ENCODE assay signal across 1 cellular context in the genomic region with DNA sequence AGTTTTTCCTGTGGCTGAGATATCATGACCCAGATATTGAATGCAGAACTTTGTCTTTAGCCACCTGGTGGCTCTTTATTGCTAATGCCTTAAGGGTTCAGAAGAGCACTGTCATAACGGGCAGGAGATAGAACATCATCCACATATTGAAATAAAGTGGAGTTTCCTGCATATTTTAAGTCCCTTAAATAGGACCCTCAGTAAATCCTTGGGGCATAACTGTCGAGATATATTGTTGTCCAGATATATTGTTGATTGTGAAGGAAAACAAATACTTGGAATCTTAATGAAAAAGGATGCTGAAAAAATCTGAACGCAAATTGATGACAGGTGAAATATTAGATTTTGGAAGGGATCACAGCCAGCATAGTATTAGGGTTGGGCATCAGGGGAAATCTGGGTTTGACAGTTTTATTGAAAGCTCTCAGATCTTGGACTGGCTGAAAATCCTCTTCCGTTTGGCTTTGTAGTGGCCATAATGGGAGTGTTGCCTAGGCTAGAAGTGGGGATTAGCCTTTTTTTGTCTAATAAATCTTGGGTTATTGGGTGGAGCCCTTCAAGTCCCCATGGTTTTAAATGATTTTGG.
TF ChIP-seq lines count a peak whose summit lies in the region.

No MANE protein-coding gene starts in this region.

TF ChIP-seq in HCT116, 20 proteins besides CTCF, POLR2A, EP300 and RAD21:
- TF ChIP-seq, protein P1, sequence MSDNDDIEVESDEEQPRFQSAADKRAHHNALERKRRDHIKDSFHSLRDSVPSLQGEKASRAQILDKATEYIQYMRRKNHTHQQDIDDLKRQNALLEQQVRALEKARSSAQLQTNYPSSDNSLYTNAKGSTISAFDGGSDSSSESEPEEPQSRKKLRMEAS (IDR thresholded peaks at IDR 0.05): no peak
- no peak for TF ChIP-seq JUND (IDR thresholded peaks at IDR 0.05)
- TF ChIP-seq ELF1 (IDR thresholded peaks at IDR 0.05; ENCODE audit: borderline replicate concordance, low read depth): no peak
- no peak for TF ChIP-seq SRF (IDR thresholded peaks at IDR 0.05; ENCODE audit: low read depth)
- TF ChIP-seq, protein P2, sequence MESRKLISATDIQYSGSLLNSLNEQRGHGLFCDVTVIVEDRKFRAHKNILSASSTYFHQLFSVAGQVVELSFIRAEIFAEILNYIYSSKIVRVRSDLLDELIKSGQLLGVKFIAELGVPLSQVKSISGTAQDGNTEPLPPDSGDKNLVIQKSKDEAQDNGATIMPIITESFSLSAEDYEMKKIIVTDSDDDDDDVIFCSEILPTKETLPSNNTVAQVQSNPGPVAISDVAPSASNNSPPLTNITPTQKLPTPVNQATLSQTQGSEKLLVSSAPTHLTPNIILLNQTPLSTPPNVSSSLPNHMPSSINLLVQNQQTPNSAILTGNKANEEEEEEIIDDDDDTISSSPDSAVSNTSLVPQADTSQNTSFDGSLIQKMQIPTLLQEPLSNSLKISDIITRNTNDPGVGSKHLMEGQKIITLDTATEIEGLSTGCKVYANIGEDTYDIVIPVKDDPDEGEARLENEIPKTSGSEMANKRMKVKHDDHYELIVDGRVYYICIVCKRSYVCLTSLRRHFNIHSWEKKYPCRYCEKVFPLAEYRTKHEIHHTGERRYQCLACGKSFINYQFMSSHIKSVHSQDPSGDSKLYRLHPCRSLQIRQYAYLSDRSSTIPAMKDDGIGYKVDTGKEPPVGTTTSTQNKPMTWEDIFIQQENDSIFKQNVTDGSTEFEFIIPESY (IDR thresholded peaks at IDR 0.05; ENCODE audit: extremely low read depth, insufficient replicate concordance, low read length): no peak
- TF ChIP-seq EGR1 (IDR thresholded peaks at IDR 0.05; ENCODE audit: low read depth): no peak
- TF ChIP-seq, protein P3, sequence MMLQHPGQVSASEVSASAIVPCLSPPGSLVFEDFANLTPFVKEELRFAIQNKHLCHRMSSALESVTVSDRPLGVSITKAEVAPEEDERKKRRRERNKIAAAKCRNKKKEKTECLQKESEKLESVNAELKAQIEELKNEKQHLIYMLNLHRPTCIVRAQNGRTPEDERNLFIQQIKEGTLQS (IDR thresholded peaks at IDR 0.05): no peak
- TF ChIP-seq SIN3A (IDR thresholded peaks at IDR 0.05; ENCODE audit: low read depth): no peak
- TF ChIP-seq YY1 (IDR thresholded peaks at IDR 0.05; ENCODE audit: extremely low read depth, insufficient replicate concordance, low read depth, low read length): no peak
- TF ChIP-seq SP1 (IDR thresholded peaks at IDR 0.05; ENCODE audit: low read depth): no peak
- TF ChIP-seq FOSL1 (IDR thresholded peaks at IDR 0.05; ENCODE audit: low read depth): no peak
